In genomic region chr6:144447487-144447886, GRCh38 we compare ENCODE assay signal across 18 cellular contexts.
DNase-seq lines count a peak whose midpoint lies in the region; ATAC-seq and TF ChIP-seq lines count a peak whose summit lies in the region.
"Had no signal": no experiment of that assay in that cellular context is flagged by ENCODE, and none has a peak within 500 bp of the region (broad histone marks: within the 10 kb centered on the region; RNA-seq: fewer than 3 reads in every experiment).

No MANE protein-coding gene starts in this region.

- DNase-seq in AG08395 (ENCODE audit: low spot score) (peak; percentile 48), HFFc6 (peak; percentile 61), glomerular visceral epithelial cell (ENCODE audit: extremely low spot score) (peak; percentile 25), HK-2 (ENCODE audit: unreplicated experiment) (no peak), GOT3 (lab: John Stamatoyannopoulos, UW) (no peak), H4 (ENCODE audit: low spot score) (no peak), NCI-H526 (lab: John Stamatoyannopoulos, UW) (no peak)
- DNase-seq: activated gamma-delta T cell treated with Interleukin-2 at 50 U/mL for 16 hours; body of pancreas; lower lobe of right lung; naive B cell; NCI-H1694 treated with DMSO at 0.1 percent for 48 hours; NCI-H526 treated with DMSO at 0.1 percent for 48 hours; stimulated activated CD4-positive, alpha-beta T cell treated with anti-CD3 and anti-CD28 coated beads, Interleukin-12 subunit alpha, Interleukin-12 subunit beta, amount 100 ng/mL, for 4 hours; T-helper 1 cell; WERI-Rb-1 had no signal

- H3K4me1 Mint-ChIP-seq in HFFc6 (ENCODE audit: low read depth) = peaks cover 42% of the 10 kb centered on the region
- no peaks in the 10 kb centered on the region for H3K4me1 Mint-ChIP-seq in activated T-helper 17 cell treated with anti-CD3 and anti-CD28 coated beads, Interleukin-2, amount 50 U/mL, for 72 hours

- peak overlapping the region; percentile 73 for H3K27ac Mint-ChIP-seq in HFFc6
- H3K27ac Mint-ChIP-seq in activated T-helper 17 cell treated with anti-CD3 and anti-CD28 coated beads, Interleukin-2, amount 50 U/mL, for 72 hours = peak overlapping the region; percentile 37
- H3K27ac Mint-ChIP-seq: progenitor cell of endocrine pancreas had no signal

- no peak for ATAC-seq in activated T-helper 17 cell treated with anti-CD3 and anti-CD28 coated beads, Interleukin-2, amount 50 U/mL, for 72 hours (replicated peaks)
- ATAC-seq: body of pancreas, lower lobe of right lung had no signal

- peaks cover 54% of the 10 kb centered on the region for H3K36me3 Mint-ChIP-seq in HFFc6 (ENCODE audit: low read depth)
- peaks cover 72% of the 10 kb centered on the region for H3K36me3 Mint-ChIP-seq in activated T-helper 17 cell treated with anti-CD3 and anti-CD28 coated beads, Interleukin-2, amount 50 U/mL, for 72 hours (ENCODE audit: low read depth)

- TF ChIP-seq CTCF in HFFc6 (IDR thresholded peaks at IDR 0.05) = no peak

- H3K27me3 Mint-ChIP-seq in HFFc6 (ENCODE audit: insufficient read depth) = no peaks in the 10 kb centered on the region
- no peaks in the 10 kb centered on the region for H3K27me3 Mint-ChIP-seq in activated T-helper 17 cell treated with anti-CD3 and anti-CD28 coated beads, Interleukin-2, amount 50 U/mL, for 72 hours
- H3K27me3 Mint-ChIP-seq: naive B cell, progenitor cell of endocrine pancreas had no signal

- H3K4me3 Mint-ChIP-seq in HFFc6 = peak overlapping the region; percentile 42; the same call in 1 of the 2 replicates
- H3K4me3 Mint-ChIP-seq in activated T-helper 17 cell treated with anti-CD3 and anti-CD28 coated beads, Interleukin-2, amount 50 U/mL, for 72 hours = no peak overlapping the region
- H3K4me3 Mint-ChIP-seq: naive B cell had no signal

- peaks cover under 1% of the 10 kb centered on the region; the same call in 1 of the 2 replicates for H3K9me3 Mint-ChIP-seq in HFFc6
- H3K9me3 Mint-ChIP-seq in activated T-helper 17 cell treated with anti-CD3 and anti-CD28 coated beads, Interleukin-2, amount 50 U/mL, for 72 hours = no peaks in the 10 kb centered on the region

Comparison
In these comparisons a context has a peak if more than half of its experiments do, and no peak if none do; other contexts are left out.
1. DNase-seq: peak in AG08395 (single experiment), HFFc6 (single experiment) and glomerular visceral epithelial cell (single experiment); none in HK-2 (single experiment), GOT3 (single experiment), H4 (single experiment) and NCI-H526 (0 of 2).